In the genomic region with DNA sequence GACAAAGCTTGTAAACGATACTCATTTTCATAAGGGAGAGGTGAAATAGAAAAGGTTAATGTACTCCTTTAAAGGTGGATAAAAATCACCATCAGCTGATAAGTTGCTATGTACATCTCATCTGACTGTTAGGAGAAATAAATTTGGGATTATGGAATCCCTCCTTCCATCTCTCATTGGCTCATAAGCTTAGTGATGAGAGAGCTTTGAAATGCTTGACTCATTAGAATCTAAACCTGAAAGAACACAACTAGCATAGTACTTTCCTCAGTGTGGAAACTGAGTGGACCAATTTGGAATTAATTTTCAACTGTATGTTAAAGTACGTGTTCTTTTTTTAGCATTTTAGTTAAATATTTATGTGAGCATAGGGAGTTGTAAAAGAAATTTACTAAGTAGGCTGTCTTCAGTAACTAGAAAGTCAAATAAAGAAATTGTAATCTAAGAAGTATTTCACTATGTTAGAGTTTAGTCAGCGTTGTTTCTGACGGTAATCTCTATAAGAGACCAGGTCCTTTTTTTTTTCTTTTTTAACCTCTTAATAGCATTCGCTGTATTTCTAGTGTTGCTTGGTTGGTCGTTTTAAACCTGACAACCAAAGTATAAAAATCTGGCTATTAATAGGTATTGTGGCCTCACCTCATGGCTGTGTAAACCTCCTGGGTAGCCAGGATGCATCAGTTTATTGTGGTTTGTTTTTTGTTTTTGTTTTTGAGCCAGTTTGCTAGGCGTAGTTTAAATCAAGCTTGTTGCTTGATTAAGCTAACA, we compare ENCODE assay signal across 2 cellular contexts.
TF ChIP-seq lines count a peak whose summit lies in the region.

No MANE protein-coding gene starts in this region.

TF ChIP-seq in liver, 16 proteins besides CTCF, POLR2A, EP300 and RAD21 (continued from another document):
- TF ChIP-seq, protein P1, sequence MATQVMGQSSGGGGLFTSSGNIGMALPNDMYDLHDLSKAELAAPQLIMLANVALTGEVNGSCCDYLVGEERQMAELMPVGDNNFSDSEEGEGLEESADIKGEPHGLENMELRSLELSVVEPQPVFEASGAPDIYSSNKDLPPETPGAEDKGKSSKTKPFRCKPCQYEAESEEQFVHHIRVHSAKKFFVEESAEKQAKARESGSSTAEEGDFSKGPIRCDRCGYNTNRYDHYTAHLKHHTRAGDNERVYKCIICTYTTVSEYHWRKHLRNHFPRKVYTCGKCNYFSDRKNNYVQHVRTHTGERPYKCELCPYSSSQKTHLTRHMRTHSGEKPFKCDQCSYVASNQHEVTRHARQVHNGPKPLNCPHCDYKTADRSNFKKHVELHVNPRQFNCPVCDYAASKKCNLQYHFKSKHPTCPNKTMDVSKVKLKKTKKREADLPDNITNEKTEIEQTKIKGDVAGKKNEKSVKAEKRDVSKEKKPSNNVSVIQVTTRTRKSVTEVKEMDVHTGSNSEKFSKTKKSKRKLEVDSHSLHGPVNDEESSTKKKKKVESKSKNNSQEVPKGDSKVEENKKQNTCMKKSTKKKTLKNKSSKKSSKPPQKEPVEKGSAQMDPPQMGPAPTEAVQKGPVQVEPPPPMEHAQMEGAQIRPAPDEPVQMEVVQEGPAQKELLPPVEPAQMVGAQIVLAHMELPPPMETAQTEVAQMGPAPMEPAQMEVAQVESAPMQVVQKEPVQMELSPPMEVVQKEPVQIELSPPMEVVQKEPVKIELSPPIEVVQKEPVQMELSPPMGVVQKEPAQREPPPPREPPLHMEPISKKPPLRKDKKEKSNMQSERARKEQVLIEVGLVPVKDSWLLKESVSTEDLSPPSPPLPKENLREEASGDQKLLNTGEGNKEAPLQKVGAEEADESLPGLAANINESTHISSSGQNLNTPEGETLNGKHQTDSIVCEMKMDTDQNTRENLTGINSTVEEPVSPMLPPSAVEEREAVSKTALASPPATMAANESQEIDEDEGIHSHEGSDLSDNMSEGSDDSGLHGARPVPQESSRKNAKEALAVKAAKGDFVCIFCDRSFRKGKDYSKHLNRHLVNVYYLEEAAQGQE (IDR thresholded peaks at IDR 0.05) = no peak
- TF ChIP-seq TAF1 (conservative IDR thresholded peaks at IDR 0.05) = no peak

TF ChIP-seq in HepG2, 621 proteins besides CTCF, POLR2A, EP300 and RAD21 (continued from another document):
- TF ChIP-seq, protein P2, sequence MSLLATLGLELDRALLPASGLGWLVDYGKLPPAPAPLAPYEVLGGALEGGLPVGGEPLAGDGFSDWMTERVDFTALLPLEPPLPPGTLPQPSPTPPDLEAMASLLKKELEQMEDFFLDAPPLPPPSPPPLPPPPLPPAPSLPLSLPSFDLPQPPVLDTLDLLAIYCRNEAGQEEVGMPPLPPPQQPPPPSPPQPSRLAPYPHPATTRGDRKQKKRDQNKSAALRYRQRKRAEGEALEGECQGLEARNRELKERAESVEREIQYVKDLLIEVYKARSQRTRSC (CRISPR knock-in tag; IDR thresholded peaks at IDR 0.05; ENCODE audit: low read depth) = no peak
- no peak for TF ChIP-seq MIER2 (CRISPR knock-in tag; IDR thresholded peaks at IDR 0.05)
- no peak for TF ChIP-seq KLF13 (CRISPR knock-in tag; IDR thresholded peaks at IDR 0.05)
- TF ChIP-seq ZNF207 (IDR thresholded peaks at IDR 0.05; ENCODE audit: borderline replicate concordance) = no peak
- no peak for TF ChIP-seq SALL2 (CRISPR knock-in tag; IDR thresholded peaks at IDR 0.05)
- no peak for TF ChIP-seq ATF1 (CRISPR knock-in tag; IDR thresholded peaks at IDR 0.05)
- no peak for TF ChIP-seq MEF2D (CRISPR knock-in tag; IDR thresholded peaks at IDR 0.05)
- TF ChIP-seq, protein P3, sequence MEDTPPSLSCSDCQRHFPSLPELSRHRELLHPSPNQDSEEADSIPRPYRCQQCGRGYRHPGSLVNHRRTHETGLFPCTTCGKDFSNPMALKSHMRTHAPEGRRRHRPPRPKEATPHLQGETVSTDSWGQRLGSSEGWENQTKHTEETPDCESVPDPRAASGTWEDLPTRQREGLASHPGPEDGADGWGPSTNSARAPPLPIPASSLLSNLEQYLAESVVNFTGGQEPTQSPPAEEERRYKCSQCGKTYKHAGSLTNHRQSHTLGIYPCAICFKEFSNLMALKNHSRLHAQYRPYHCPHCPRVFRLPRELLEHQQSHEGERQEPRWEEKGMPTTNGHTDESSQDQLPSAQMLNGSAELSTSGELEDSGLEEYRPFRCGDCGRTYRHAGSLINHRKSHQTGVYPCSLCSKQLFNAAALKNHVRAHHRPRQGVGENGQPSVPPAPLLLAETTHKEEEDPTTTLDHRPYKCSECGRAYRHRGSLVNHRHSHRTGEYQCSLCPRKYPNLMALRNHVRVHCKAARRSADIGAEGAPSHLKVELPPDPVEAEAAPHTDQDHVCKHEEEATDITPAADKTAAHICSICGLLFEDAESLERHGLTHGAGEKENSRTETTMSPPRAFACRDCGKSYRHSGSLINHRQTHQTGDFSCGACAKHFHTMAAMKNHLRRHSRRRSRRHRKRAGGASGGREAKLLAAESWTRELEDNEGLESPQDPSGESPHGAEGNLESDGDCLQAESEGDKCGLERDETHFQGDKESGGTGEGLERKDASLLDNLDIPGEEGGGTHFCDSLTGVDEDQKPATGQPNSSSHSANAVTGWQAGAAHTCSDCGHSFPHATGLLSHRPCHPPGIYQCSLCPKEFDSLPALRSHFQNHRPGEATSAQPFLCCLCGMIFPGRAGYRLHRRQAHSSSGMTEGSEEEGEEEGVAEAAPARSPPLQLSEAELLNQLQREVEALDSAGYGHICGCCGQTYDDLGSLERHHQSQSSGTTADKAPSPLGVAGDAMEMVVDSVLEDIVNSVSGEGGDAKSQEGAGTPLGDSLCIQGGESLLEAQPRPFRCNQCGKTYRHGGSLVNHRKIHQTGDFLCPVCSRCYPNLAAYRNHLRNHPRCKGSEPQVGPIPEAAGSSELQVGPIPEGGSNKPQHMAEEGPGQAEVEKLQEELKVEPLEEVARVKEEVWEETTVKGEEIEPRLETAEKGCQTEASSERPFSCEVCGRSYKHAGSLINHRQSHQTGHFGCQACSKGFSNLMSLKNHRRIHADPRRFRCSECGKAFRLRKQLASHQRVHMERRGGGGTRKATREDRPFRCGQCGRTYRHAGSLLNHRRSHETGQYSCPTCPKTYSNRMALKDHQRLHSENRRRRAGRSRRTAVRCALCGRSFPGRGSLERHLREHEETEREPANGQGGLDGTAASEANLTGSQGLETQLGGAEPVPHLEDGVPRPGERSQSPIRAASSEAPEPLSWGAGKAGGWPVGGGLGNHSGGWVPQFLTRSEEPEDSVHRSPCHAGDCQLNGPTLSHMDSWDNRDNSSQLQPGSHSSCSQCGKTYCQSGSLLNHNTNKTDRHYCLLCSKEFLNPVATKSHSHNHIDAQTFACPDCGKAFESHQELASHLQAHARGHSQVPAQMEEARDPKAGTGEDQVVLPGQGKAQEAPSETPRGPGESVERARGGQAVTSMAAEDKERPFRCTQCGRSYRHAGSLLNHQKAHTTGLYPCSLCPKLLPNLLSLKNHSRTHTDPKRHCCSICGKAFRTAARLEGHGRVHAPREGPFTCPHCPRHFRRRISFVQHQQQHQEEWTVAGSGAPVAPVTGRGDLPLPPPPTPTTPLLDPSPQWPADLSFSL (CRISPR knock-in tag; IDR thresholded peaks at IDR 0.05) = no peak
- no peak for TF ChIP-seq FOXP1 (IDR thresholded peaks at IDR 0.05)
- TF ChIP-seq FOXP1 (CRISPR knock-in tag; IDR thresholded peaks at IDR 0.05) = no peak
- TF ChIP-seq, protein P4, sequence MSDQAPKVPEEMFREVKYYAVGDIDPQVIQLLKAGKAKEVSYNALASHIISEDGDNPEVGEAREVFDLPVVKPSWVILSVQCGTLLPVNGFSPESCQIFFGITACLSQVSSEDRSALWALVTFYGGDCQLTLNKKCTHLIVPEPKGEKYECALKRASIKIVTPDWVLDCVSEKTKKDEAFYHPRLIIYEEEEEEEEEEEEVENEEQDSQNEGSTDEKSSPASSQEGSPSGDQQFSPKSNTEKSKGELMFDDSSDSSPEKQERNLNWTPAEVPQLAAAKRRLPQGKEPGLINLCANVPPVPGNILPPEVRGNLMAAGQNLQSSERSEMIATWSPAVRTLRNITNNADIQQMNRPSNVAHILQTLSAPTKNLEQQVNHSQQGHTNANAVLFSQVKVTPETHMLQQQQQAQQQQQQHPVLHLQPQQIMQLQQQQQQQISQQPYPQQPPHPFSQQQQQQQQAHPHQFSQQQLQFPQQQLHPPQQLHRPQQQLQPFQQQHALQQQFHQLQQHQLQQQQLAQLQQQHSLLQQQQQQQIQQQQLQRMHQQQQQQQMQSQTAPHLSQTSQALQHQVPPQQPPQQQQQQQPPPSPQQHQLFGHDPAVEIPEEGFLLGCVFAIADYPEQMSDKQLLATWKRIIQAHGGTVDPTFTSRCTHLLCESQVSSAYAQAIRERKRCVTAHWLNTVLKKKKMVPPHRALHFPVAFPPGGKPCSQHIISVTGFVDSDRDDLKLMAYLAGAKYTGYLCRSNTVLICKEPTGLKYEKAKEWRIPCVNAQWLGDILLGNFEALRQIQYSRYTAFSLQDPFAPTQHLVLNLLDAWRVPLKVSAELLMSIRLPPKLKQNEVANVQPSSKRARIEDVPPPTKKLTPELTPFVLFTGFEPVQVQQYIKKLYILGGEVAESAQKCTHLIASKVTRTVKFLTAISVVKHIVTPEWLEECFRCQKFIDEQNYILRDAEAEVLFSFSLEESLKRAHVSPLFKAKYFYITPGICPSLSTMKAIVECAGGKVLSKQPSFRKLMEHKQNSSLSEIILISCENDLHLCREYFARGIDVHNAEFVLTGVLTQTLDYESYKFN (CRISPR knock-in tag; conservative IDR thresholded peaks at IDR 0.05) = no peak
- no peak for TF ChIP-seq NCOA1 (CRISPR knock-in tag; IDR thresholded peaks at IDR 0.05)
- TF ChIP-seq SP2 (CRISPR knock-in tag; IDR thresholded peaks at IDR 0.05) = no peak
- no peak for TF ChIP-seq SRSF9 (IDR thresholded peaks at IDR 0.05; ENCODE audit: borderline replicate concordance, insufficient read depth, low read depth, low read length, poor library complexity, severe bottlenecking)
- no peak for TF ChIP-seq GTF3A (CRISPR knock-in tag; conservative IDR thresholded peaks at IDR 0.05)
- TF ChIP-seq CHD4 (IDR thresholded peaks at IDR 0.05; ENCODE audit: borderline replicate concordance, low read length) = no peak
- no peak for TF ChIP-seq TCF7 (IDR thresholded peaks at IDR 0.05; ENCODE audit: low read depth)
TF ChIP-seq in HepG2: peak in this region for 0.
